In the genomic region with DNA sequence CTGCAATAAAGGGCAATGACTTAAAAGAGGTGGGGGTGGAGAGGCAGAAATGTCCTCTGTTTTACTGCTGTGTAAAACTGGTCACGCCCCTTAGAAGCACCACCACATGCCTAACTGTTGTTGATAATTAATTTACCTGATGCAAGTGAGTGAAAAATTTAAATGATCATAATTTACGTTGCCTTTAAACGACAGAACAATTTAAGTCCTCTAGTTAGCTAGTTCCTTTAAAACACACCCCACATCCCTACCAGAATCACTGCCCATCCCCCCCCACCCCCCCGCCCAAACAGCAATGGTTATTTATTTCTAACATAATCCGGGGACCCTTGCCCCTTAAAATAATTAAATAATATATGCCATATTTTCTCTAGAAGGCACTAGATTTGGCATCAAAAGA, we compare ENCODE assay signal across 2 cellular contexts.
TF ChIP-seq lines count a peak whose summit lies in the region.

No MANE protein-coding gene starts in this region.

TF ChIP-seq in SK-N-SH, 30 proteins besides CTCF, POLR2A, EP300 and RAD21 (continued from another document):
- TF ChIP-seq, protein P1, sequence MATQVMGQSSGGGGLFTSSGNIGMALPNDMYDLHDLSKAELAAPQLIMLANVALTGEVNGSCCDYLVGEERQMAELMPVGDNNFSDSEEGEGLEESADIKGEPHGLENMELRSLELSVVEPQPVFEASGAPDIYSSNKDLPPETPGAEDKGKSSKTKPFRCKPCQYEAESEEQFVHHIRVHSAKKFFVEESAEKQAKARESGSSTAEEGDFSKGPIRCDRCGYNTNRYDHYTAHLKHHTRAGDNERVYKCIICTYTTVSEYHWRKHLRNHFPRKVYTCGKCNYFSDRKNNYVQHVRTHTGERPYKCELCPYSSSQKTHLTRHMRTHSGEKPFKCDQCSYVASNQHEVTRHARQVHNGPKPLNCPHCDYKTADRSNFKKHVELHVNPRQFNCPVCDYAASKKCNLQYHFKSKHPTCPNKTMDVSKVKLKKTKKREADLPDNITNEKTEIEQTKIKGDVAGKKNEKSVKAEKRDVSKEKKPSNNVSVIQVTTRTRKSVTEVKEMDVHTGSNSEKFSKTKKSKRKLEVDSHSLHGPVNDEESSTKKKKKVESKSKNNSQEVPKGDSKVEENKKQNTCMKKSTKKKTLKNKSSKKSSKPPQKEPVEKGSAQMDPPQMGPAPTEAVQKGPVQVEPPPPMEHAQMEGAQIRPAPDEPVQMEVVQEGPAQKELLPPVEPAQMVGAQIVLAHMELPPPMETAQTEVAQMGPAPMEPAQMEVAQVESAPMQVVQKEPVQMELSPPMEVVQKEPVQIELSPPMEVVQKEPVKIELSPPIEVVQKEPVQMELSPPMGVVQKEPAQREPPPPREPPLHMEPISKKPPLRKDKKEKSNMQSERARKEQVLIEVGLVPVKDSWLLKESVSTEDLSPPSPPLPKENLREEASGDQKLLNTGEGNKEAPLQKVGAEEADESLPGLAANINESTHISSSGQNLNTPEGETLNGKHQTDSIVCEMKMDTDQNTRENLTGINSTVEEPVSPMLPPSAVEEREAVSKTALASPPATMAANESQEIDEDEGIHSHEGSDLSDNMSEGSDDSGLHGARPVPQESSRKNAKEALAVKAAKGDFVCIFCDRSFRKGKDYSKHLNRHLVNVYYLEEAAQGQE (IDR thresholded peaks at IDR 0.05; ENCODE audit: low read depth, low read length), result no peak
- TF ChIP-seq EZH2phosphoT487 (IDR thresholded peaks at IDR 0.05; ENCODE audit: borderline replicate concordance, low read depth) (no peak), FOXJ3 (CRISPR knock-in tag; IDR thresholded peaks at IDR 0.05) (no peak)
- TF ChIP-seq, protein P2, sequence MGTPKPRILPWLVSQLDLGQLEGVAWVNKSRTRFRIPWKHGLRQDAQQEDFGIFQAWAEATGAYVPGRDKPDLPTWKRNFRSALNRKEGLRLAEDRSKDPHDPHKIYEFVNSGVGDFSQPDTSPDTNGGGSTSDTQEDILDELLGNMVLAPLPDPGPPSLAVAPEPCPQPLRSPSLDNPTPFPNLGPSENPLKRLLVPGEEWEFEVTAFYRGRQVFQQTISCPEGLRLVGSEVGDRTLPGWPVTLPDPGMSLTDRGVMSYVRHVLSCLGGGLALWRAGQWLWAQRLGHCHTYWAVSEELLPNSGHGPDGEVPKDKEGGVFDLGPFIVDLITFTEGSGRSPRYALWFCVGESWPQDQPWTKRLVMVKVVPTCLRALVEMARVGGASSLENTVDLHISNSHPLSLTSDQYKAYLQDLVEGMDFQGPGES (IDR thresholded peaks at IDR 0.05; ENCODE audit: low read depth, low read length), result no peak
- TF ChIP-seq, protein P3, sequence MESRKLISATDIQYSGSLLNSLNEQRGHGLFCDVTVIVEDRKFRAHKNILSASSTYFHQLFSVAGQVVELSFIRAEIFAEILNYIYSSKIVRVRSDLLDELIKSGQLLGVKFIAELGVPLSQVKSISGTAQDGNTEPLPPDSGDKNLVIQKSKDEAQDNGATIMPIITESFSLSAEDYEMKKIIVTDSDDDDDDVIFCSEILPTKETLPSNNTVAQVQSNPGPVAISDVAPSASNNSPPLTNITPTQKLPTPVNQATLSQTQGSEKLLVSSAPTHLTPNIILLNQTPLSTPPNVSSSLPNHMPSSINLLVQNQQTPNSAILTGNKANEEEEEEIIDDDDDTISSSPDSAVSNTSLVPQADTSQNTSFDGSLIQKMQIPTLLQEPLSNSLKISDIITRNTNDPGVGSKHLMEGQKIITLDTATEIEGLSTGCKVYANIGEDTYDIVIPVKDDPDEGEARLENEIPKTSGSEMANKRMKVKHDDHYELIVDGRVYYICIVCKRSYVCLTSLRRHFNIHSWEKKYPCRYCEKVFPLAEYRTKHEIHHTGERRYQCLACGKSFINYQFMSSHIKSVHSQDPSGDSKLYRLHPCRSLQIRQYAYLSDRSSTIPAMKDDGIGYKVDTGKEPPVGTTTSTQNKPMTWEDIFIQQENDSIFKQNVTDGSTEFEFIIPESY (IDR thresholded peaks at IDR 0.05; ENCODE audit: borderline replicate concordance, low read depth), result no peak

TF ChIP-seq in SK-N-SH treated with all-trans-retinoic acid at 6 μM for 48 hours, 23 proteins besides CTCF, POLR2A, EP300 and RAD21 (continued from another document):
- no peak for TF ChIP-seq BACH2 (CRISPR knock-in tag; IDR thresholded peaks at IDR 0.05; ENCODE audit: borderline replicate concordance)
- no peak for TF ChIP-seq ZNF70 (CRISPR knock-in tag; IDR thresholded peaks at IDR 0.05)
- TF ChIP-seq ARNTL (CRISPR knock-in tag; IDR thresholded peaks at IDR 0.05; ENCODE audit: borderline replicate concordance, low read depth), result no peak
- TF ChIP-seq ISL1 (CRISPR knock-in tag; IDR thresholded peaks at IDR 0.05), result no peak
- TF ChIP-seq, protein P4, sequence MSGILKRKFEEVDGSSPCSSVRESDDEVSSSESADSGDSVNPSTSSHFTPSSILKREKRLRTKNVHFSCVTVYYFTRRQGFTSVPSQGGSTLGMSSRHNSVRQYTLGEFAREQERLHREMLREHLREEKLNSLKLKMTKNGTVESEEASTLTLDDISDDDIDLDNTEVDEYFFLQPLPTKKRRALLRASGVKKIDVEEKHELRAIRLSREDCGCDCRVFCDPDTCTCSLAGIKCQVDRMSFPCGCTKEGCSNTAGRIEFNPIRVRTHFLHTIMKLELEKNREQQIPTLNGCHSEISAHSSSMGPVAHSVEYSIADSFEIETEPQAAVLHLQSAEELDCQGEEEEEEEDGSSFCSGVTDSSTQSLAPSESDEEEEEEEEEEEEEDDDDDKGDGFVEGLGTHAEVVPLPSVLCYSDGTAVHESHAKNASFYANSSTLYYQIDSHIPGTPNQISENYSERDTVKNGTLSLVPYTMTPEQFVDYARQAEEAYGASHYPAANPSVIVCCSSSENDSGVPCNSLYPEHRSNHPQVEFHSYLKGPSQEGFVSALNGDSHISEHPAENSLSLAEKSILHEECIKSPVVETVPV (CRISPR knock-in tag; IDR thresholded peaks at IDR 0.05), result no peak
- no peak for TF ChIP-seq ESRRG (CRISPR knock-in tag; IDR thresholded peaks at IDR 0.05)
- TF ChIP-seq TOX (CRISPR knock-in tag; IDR thresholded peaks at IDR 0.05; ENCODE audit: borderline replicate concordance), result no peak
- TF ChIP-seq ZFP3 (CRISPR knock-in tag; IDR thresholded peaks at IDR 0.05), result no peak
- TF ChIP-seq RARB (CRISPR knock-in tag; IDR thresholded peaks at IDR 0.05), result no peak
- no peak for TF ChIP-seq ZFP30 (CRISPR knock-in tag; IDR thresholded peaks at IDR 0.05)
